ENCODE assay signal across 12 cellular contexts in the genomic region with DNA sequence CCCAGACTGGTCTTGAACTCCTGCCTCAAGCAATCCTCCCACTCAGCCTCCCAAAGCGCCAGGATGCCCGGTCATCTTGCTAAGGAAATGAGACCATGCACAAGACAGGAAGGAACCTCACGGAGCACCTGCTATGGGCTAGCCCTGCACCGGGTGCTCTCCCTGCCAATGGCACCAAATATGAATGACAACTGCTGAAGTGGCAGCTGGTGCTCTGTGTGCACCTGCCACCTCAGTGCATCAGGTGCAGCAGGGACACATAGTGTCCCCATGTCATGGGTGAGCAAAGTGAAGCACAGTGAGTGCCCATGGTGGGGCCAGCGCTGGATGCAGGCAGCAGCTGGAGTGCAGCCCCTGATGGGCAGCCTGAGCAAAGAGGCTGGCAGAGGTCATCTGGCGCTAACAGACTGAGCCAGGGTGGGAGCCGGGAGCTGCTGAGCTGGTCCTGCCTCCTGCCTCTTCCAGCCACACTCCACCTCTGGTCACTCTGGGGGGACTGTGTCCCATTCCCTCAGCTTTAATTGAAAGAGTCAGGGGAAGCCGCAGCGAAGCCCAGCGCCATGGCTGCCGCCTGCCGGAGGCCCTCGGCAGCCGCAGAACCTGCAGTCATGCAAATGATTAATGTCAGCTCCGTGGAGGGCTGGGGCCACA. TPM values are rescaled to one million over a fixed set of nuclear protein-coding genes. Genes with fewer than 3 reads are reported as not detected.
A peak's percentile ranks its signal among the peaks of the same experiment; 100 is the strongest.
DNase-seq lines count a peak whose midpoint lies in the region; ATAC-seq and TF ChIP-seq lines count a peak whose summit lies in the region.
"Had no signal": no experiment of that assay in that cellular context is flagged by ENCODE, and none has a peak within 500 bp of the region (broad histone marks: within the 10 kb centered on the region; RNA-seq: fewer than 3 reads in every experiment).

No MANE protein-coding gene starts in this region.

- intact Hi-C loops in activated CD4-positive, alpha-beta T cell treated with anti-CD3 and anti-CD28 coated beads, Interleukin-2, amount 10 ng/mL, durations not matched to agents 24 days and 14 days (cut with micrococcal nuclease) = no loop called here

- no peaks in the 10 kb centered on the region for H3K27me3 Mint-ChIP-seq in activated CD4-positive, alpha-beta T cell treated with anti-CD3 and anti-CD28 coated beads, Interleukin-2, amount 10 ng/mL, durations not matched to agents 24 days and 14 days
- peaks cover 3 to 20% of the 10 kb centered on the region in 2 donors for H3K27me3 Mint-ChIP-seq in T-cell

- H3K9me3 Mint-ChIP-seq in activated CD4-positive, alpha-beta T cell treated with anti-CD3 and anti-CD28 coated beads, Interleukin-2, amount 10 ng/mL, durations not matched to agents 24 days and 14 days = no peaks in the 10 kb centered on the region
- H3K9me3 Mint-ChIP-seq in T-cell = no peaks in the 10 kb centered on the region

- POLR2A ChIA-PET in T-cell (lab: Charles Lee) = no interaction called here

- no peak for TF ChIP-seq POLR2A in GM18505 (IDR thresholded peaks at IDR 0.05; ENCODE audit: borderline replicate concordance, extremely low read depth, insufficient read depth, insufficient read length)

- ATAC-seq in T-cell (replicated peaks in 1 of 4) = peak in 3 of 4 experiments; percentile 22 to 38 (median 27)
- no peak for ATAC-seq in GM18505 (IDR thresholded peaks at IDR 0.05; ENCODE audit: unreplicated experiment)
- no peak for ATAC-seq in HG03159 (IDR thresholded peaks at IDR 0.05; ENCODE audit: unreplicated experiment)
- ATAC-seq: naive thymus-derived CD4-positive, alpha-beta T cell had no signal

- no peak overlapping the region for H3K4me3 Mint-ChIP-seq in activated CD4-positive, alpha-beta T cell treated with anti-CD3 and anti-CD28 coated beads, Interleukin-2, amount 10 ng/mL, durations not matched to agents 24 days and 14 days
- H3K4me3 Mint-ChIP-seq in T-cell = no peak overlapping the region
- H3K4me3 Mint-ChIP-seq: naive thymus-derived CD4-positive, alpha-beta T cell had no signal

- peak; percentile 61 for DNase-seq in activated CD4-positive, alpha-beta T cell treated with anti-CD3 and anti-CD28 coated beads, Interleukin-2, amount 10 ng/mL, durations not matched to agents 24 days and 14 days
- DNase-seq in activated CD4-positive, alpha-beta T cell treated with anti-CD3 and anti-CD28 coated beads for 1 hour = no peak
- peak; percentile 78 for DNase-seq in NCI-H1105 treated with DMSO at 0.1 percent for 48 hours (lab: John Stamatoyannopoulos, UW)
- peak in 4 of 34 experiments; percentile 5 to 14 (median 8) for DNase-seq in T-cell
- DNase-seq in retina = peak; percentile 56
- DNase-seq in OCI-M2 (lab: John Stamatoyannopoulos, UW; ENCODE audit: unreplicated experiment) = no peak
- DNase-seq: dermis blood vessel endothelial cell, islet precursor cell, uterus had no signal

- no peak overlapping the region for H3K27ac Mint-ChIP-seq in activated CD4-positive, alpha-beta T cell treated with anti-CD3 and anti-CD28 coated beads, Interleukin-2, amount 10 ng/mL, durations not matched to agents 24 days and 14 days
- no peak overlapping the region for H3K27ac Mint-ChIP-seq in T-cell

- CTCF ChIA-PET in T-cell (lab: Charles Lee) = interaction anchor here in 1 of 2 donors (0.6 kb wide), 1 partner anchor 84 kb away, joined by 4 read pairs; no protein-coding TSS in a partner anchor

- peaks cover 3% of the 10 kb centered on the region for H3K4me1 Mint-ChIP-seq in activated CD4-positive, alpha-beta T cell treated with anti-CD3 and anti-CD28 coated beads, Interleukin-2, amount 10 ng/mL, durations not matched to agents 24 days and 14 days
- peaks cover 4 to 14% (median 9%) of the 10 kb centered on the region in 3 donors for H3K4me1 Mint-ChIP-seq in T-cell

- no peaks in the 10 kb centered on the region for H3K36me3 Mint-ChIP-seq in activated CD4-positive, alpha-beta T cell treated with anti-CD3 and anti-CD28 coated beads, Interleukin-2, amount 10 ng/mL, durations not matched to agents 24 days and 14 days (ENCODE audit: low read depth)
- H3K36me3 Mint-ChIP-seq in T-cell = no peaks in the 10 kb centered on the region
- H3K36me3 Mint-ChIP-seq: naive thymus-derived CD4-positive, alpha-beta T cell had no signal

RNA-seq across cellular contexts. Expression of a gene that starts 46.4 kb away (rescaled TPM):
- 0.50 and 0.61 TPM in 2 replicates for total RNA-seq in activated CD4-positive, alpha-beta T cell treated with anti-CD3 and anti-CD28 coated beads, Interleukin-2, amount 10 ng/mL, durations not matched to agents 24 days and 14 days
- not detected for total RNA-seq in T-cell
- total RNA-seq: dermis blood vessel endothelial cell had no signal

Comparison
In these comparisons a context has a peak if more than half of its experiments do, and no peak if none do; other contexts are left out.
1. DNase-seq: peak in activated CD4-positive, alpha-beta T cell treated with anti-CD3 and anti-CD28 coated beads, Interleukin-2, amount 10 ng/mL, durations not matched to agents 24 days and 14 days (single experiment), NCI-H1105 treated with DMSO at 0.1 percent for 48 hours (single experiment) and retina (single experiment); none in activated CD4-positive, alpha-beta T cell treated with anti-CD3 and anti-CD28 coated beads for 1 hour (single experiment) and OCI-M2 (single experiment).
2. ATAC-seq: peak in T-cell (3 of 4); none in GM18505 (single experiment) and HG03159 (single experiment).